ENCODE assay signal across 9 cellular contexts in genomic region chr11:59668188-59668949, GRCh38. TPM values are rescaled to one million over a fixed set of nuclear protein-coding genes. Genes with fewer than 3 reads are reported as not detected.
DNase-seq lines count a peak whose midpoint lies in the region; ATAC-seq, FAIRE-seq and TF ChIP-seq lines count a peak whose summit lies in the region.
"Had no signal": no experiment of that assay in that cellular context is flagged by ENCODE, and none has a peak within 500 bp of the region (broad histone marks: within the 10 kb centered on the region; RNA-seq: fewer than 3 reads in every experiment).

No MANE protein-coding gene starts in this region.

- H3K27me3 Mint-ChIP-seq in astrocyte (ENCODE audit: low read depth, unreplicated experiment): no peaks in the 10 kb centered on the region

- H3K4me3 Mint-ChIP-seq in astrocyte (ENCODE audit: unreplicated experiment): peak overlapping the region; percentile 92

- peaks cover 48% of the 10 kb centered on the region for H3K79me2 ChIP-seq in astrocyte (ENCODE audit: insufficient read depth, low read length)

- H3K9me3 ChIP-seq in BLaER1 treated with 17β-estradiol and CSF1 and Interleukin-3, amounts not matched to agents 10 nM and 100 nM (replicated peaks in 1 of 11): no peaks in the 10 kb centered on the region
- H3K9me3 ChIP-seq in astrocyte (ENCODE audit: insufficient read depth, low read depth, low read length) (no peaks in the 10 kb centered on the region), small intestine (ENCODE audit: control insufficient read depth, low read depth) (no peaks in the 10 kb centered on the region)

- TF ChIP-seq CTCF in astrocyte (IDR thresholded peaks at IDR 0.05; ENCODE audit: insufficient read depth, low read depth, low read length): no peak

- no peaks in the 10 kb centered on the region for H3K9me3 Mint-ChIP-seq in astrocyte (ENCODE audit: unreplicated experiment)

- H3K4me2 ChIP-seq in BLaER1 treated with 17β-estradiol and CSF1 and Interleukin-3, amounts not matched to agents 10 nM and 100 nM: peak overlapping the region; percentile 87 to 99 (median 95)
- H3K4me2 ChIP-seq in astrocyte (ENCODE audit: low read length): peak overlapping the region; percentile 96

- peaks cover 25 to 55% (median 28%) of the 10 kb centered on the region in 10 experiments for H3K4me1 ChIP-seq in BLaER1 treated with 17β-estradiol and CSF1 and Interleukin-3, amounts not matched to agents 10 nM and 100 nM
- H3K4me1 ChIP-seq in astrocyte (ENCODE audit: insufficient read depth, low read length) (peaks cover 12% of the 10 kb centered on the region), small intestine (ENCODE audit: control insufficient read depth in 2 of 2, insufficient read depth in 1 of 2, low read depth in 1 of 2, low read length in 1 of 2) (peaks cover 1 to 6% of the 10 kb centered on the region in 2 donors)

- peak overlapping the region; percentile 77 to 93 (median 87) for H3K9ac ChIP-seq in BLaER1 treated with 17β-estradiol and CSF1 and Interleukin-3, amounts not matched to agents 10 nM and 100 nM
- peak overlapping the region; percentile 93 for H3K9ac ChIP-seq in astrocyte (ENCODE audit: low read length)

- peak overlapping the region; percentile 80 for H3K27ac Mint-ChIP-seq in astrocyte (ENCODE audit: unreplicated experiment)

- H3K4me3 ChIP-seq in BLaER1 treated with 17β-estradiol and CSF1 and Interleukin-3, amounts not matched to agents 10 nM and 100 nM: peak overlapping the region; percentile 76 to 90 (median 84)
- H3K4me3 ChIP-seq in astrocyte (ENCODE audit: insufficient read depth, low read depth, low read length): peak overlapping the region; percentile 74
- H3K4me3 ChIP-seq in iPS-11a (ENCODE audit: low read depth, low read length): peak overlapping the region; percentile 55
- H3K4me3 ChIP-seq in small intestine (ENCODE audit: low read depth in 1 of 2, low read length in 2 of 2): peak overlapping the region; percentile 93 to 94

- DNase-seq in GM19240 (ENCODE audit: insufficient read length, low spot score) (peak; percentile 15), SW480 (ENCODE audit: low spot score) (peak; percentile 46), astrocyte (ENCODE audit: low read depth) (peak; percentile 20), small intestine (peak; percentile 32), mesenteric fat pad (ENCODE audit: low spot score) (no peak)

- H3K27me3 ChIP-seq in BLaER1 treated with 17β-estradiol and CSF1 and Interleukin-3, amounts not matched to agents 10 nM and 100 nM: no peaks in the 10 kb centered on the region
- H3K27me3 ChIP-seq in astrocyte (ENCODE audit: insufficient read depth, low read length): no peaks in the 10 kb centered on the region
- no peaks in the 10 kb centered on the region for H3K27me3 ChIP-seq in small intestine (ENCODE audit: control insufficient read depth in 2 of 2, insufficient read depth in 2 of 2, low read length in 2 of 2)

- WGBS in small intestine, 3 donors: 0 to 1% (median 1%) methylated on average over 27 to 39 of the region's 39 CpGs

- H3K27ac ChIP-seq in BLaER1 treated with 17β-estradiol and CSF1 and Interleukin-3, amounts not matched to agents 10 nM and 100 nM: peak overlapping the region; percentile 76 to 98 (median 89)
- H3K27ac ChIP-seq in astrocyte (ENCODE audit: low read depth, low read length): peak overlapping the region; percentile 97
- H3K27ac ChIP-seq in small intestine (ENCODE audit: low read depth in 1 of 2, low read length in 1 of 2): peak overlapping the region; percentile 69 to 79

- peak; percentile 20 for ATAC-seq in HG03520 (IDR thresholded peaks at IDR 0.05; ENCODE audit: unreplicated experiment)

- H3K36me3 Mint-ChIP-seq in astrocyte (ENCODE audit: low read depth, unreplicated experiment): peaks cover 4% of the 10 kb centered on the region

- H2AFZ ChIP-seq in astrocyte (ENCODE audit: low read depth, low read length): peak overlapping the region; percentile 28

- peaks cover 6% of the 10 kb centered on the region for H3K4me1 Mint-ChIP-seq in astrocyte (ENCODE audit: low read depth, unreplicated experiment)

- H4K20me1 ChIP-seq in BLaER1 treated with 17β-estradiol and CSF1 and Interleukin-3, amounts not matched to agents 10 nM and 100 nM: peaks cover 7 to 46% (median 35%) of the 10 kb centered on the region in 11 experiments; a peak in 19 of 22 replicates
- H4K20me1 ChIP-seq in astrocyte (ENCODE audit: insufficient read depth, low read length): peaks cover 26% of the 10 kb centered on the region

- FAIRE-seq in astrocyte (lab: Jason Lieb, UNC): no peak
- no peak for FAIRE-seq in small intestine (lab: Jason Lieb, UNC)
- FAIRE-seq: colon had no signal

- H3K36me3 ChIP-seq in BLaER1 treated with 17β-estradiol and CSF1 and Interleukin-3, amounts not matched to agents 10 nM and 100 nM: peaks cover 34 to 38% (median 35%) of the 10 kb centered on the region in 11 experiments
- H3K36me3 ChIP-seq in astrocyte (ENCODE audit: insufficient read depth, low read length): peaks cover 24% of the 10 kb centered on the region
- H3K36me3 ChIP-seq in small intestine (ENCODE audit: control insufficient read depth in 2 of 2, insufficient read depth in 2 of 2, low read length in 2 of 2): peaks cover 0 to 8% of the 10 kb centered on the region in 2 donors

RNA-seq across cellular contexts. Expression of gene PATL1, which starts 0.5 kb away (rescaled TPM):
- 37.3 and 38.1 TPM in 2 replicates for total RNA-seq in astrocyte
- 10 to 100 TPM; 14.5 to 22.3 (median 15.7) TPM for polyA plus RNA-seq in small intestine
- 32.5 TPM for total RNA-seq in mesenteric fat pad

RNA-seq across cellular contexts. Expression of gene OR10V1, which starts 45.3 kb away (rescaled TPM):
- total RNA-seq in astrocyte: not detected in 2 replicates
- polyA plus RNA-seq in small intestine: not detected
- not detected for total RNA-seq in mesenteric fat pad

RNA-seq across cellular contexts. Expression of gene OSBP, which starts 52.8 kb away (rescaled TPM):
- total RNA-seq in astrocyte (48.6 and 52.0 TPM in 2 replicates), mesenteric fat pad (39.8 TPM)
- 10 to 100 TPM; 22.2 to 27.3 (median 25.9) TPM for polyA plus RNA-seq in small intestine
